8 cellular contexts compared by ENCODE assay signal in the genomic region with DNA sequence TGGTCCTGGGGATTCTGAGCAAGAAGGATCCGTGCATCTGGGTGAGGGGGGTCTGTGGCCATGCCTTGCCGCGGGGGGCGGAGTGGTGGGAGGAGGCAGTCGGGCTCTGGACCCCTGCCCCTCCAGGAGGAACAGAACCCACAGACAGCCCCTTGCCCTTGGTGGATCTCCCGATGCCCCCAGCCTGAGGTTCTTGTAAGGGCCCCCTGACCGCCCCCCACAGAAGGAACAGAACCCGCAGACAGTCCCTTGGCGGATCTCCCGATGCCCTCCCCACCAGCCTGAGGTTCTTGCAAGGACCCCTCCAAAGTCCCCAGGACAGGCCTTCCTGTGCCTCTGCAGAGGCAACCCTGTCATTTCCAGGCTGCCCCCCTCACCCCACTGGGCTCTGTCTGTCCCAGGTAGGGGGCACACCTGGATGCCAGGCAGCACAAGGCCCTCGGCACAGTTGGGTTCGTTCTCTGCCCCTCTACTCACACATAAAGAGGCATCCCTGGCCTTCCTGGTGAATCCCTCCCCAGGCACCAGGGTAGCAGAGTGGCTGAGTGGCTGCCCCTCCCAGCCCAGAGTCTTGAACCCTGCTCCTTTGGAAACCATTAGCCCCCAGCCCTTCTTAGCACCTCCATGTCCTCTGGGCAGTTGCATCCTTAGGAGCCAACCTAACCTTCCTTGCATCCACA. TPM values are rescaled to one million over a fixed set of nuclear protein-coding genes. Genes with fewer than 3 reads are reported as not detected.
DNase-seq lines count a peak whose midpoint lies in the region; ATAC-seq and TF ChIP-seq lines count a peak whose summit lies in the region.

No MANE protein-coding gene starts in this region.

- peak overlapping the region; percentile 63 for H3K4me3 Mint-ChIP-seq in WTC11

- H3K36me3 Mint-ChIP-seq in WTC11 = no peaks in the 10 kb centered on the region

- POLR2A ChIA-PET in WTC11 (lab: Charles Lee) = no interaction called here

- peak overlapping the region in 7 of 10 donors; percentile 86 to 97 (median 94) for H3K27ac ChIP-seq in heart right ventricle

- CTCF ChIA-PET in WTC11 (lab: Charles Lee) = interaction anchor here (1.4 to 2.1 kb wide), 3 partner anchors 17 to 287 kb away, joined by 5 to 12 read pairs (median 8); no protein-coding TSS in a partner anchor

- intact Hi-C loops in heart right ventricle (cut with DNase I) (loop anchor here in 8 of 10 donors (2.0 to 10.0 kb wide), 7 partner anchors 65 to 285 kb away; no protein-coding TSS in a partner anchor), sciatic nerve (cut with DNase I) (no loop called here)

- H3K4me3 ChIP-seq in heart right ventricle = peak overlapping the region in 9 of 10 donors; percentile 60 to 84 (median 71)

- TF ChIP-seq CTCF in WTC11 (IDR thresholded peaks at IDR 0.05) = no peak
- TF ChIP-seq CTCF in heart right ventricle (IDR thresholded peaks at IDR 0.05) = no peak

- peak overlapping the region; percentile 72; the same call in 1 of the 2 replicates for H3K9ac ChIP-seq in ES-I3 (ENCODE audit: low read depth, low read length)

- H3K27ac Mint-ChIP-seq in WTC11 = no peak overlapping the region

- H3K9me3 ChIP-seq in ES-I3 (ENCODE audit: control insufficient read depth, insufficient read depth, low read length) (no peaks in the 10 kb centered on the region), heart right ventricle (no peaks in the 10 kb centered on the region)

- H3K4me1 Mint-ChIP-seq in WTC11 = peaks cover 6% of the 10 kb centered on the region; the same call in 1 of the 2 replicates

- H3K4me1 ChIP-seq in ES-I3 (ENCODE audit: insufficient read depth, low read length) (no peaks in the 10 kb centered on the region; the same call in 1 of the 2 replicates), heart right ventricle (peaks cover 12 to 64% (median 34%) of the 10 kb centered on the region in 9 donors)

- peaks cover 33% of the 10 kb centered on the region for H3K27me3 Mint-ChIP-seq in WTC11 (ENCODE audit: low read depth)

- 72 to 82% methylated on average over 12 of the region's 12 CpGs for WGBS in heart right ventricle, 2 donors

- no peaks in the 10 kb centered on the region for H3K9me3 Mint-ChIP-seq in WTC11

- peaks cover 0 to 53% (median 27%) of the 10 kb centered on the region in 7 donors for H3K27me3 ChIP-seq in heart right ventricle

- no peaks in the 10 kb centered on the region for H3K36me3 ChIP-seq in ES-I3 (ENCODE audit: insufficient read depth, low read length)
- H3K36me3 ChIP-seq in heart right ventricle = no peaks in the 10 kb centered on the region

- ATAC-seq in WTC11 (no peak), heart right ventricle (no peak), sciatic nerve (no peak), HG03469 (IDR thresholded peaks at IDR 0.05; ENCODE audit: unreplicated experiment) (no peak)

- DNase-seq in WTC11 (ENCODE audit: low spot score) = no peak
- DNase-seq in heart right ventricle = no peak
- DNase-seq in sciatic nerve (ENCODE audit: low spot score) = peak; percentile 54
- DNase-seq in NCI-H2227 (lab: John Stamatoyannopoulos, UW; ENCODE audit: unreplicated experiment) = no peak
- DNase-seq in D341Med (ENCODE audit: low spot score) = no peak
- DNase-seq in stimulated activated CD4-positive, alpha-beta T cell treated with anti-CD3 and anti-CD28 coated beads, Interleukin-4, amount 100 ng/mL, for 4 hours = no peak

TF ChIP-seq in WTC11, 78 proteins besides CTCF, POLR2A, EP300 and RAD21 (continues in another document):
- no peak for TF ChIP-seq ZNF416 (CRISPR knock-in tag; IDR thresholded peaks at IDR 0.05)
- TF ChIP-seq ZBTB21 (CRISPR knock-in tag; IDR thresholded peaks at IDR 0.05; ENCODE audit: borderline replicate concordance) = no peak
- TF ChIP-seq ZNF396 (CRISPR knock-in tag; IDR thresholded peaks at IDR 0.05; ENCODE audit: borderline replicate concordance) = no peak
- TF ChIP-seq EMX1 (CRISPR knock-in tag; IDR thresholded peaks at IDR 0.05) = no peak
- TF ChIP-seq ESRRA (CRISPR knock-in tag; IDR thresholded peaks at IDR 0.05; ENCODE audit: borderline replicate concordance) = no peak
- TF ChIP-seq ZNF232 (CRISPR knock-in tag; IDR thresholded peaks at IDR 0.05) = no peak
- TF ChIP-seq, protein P1, sequence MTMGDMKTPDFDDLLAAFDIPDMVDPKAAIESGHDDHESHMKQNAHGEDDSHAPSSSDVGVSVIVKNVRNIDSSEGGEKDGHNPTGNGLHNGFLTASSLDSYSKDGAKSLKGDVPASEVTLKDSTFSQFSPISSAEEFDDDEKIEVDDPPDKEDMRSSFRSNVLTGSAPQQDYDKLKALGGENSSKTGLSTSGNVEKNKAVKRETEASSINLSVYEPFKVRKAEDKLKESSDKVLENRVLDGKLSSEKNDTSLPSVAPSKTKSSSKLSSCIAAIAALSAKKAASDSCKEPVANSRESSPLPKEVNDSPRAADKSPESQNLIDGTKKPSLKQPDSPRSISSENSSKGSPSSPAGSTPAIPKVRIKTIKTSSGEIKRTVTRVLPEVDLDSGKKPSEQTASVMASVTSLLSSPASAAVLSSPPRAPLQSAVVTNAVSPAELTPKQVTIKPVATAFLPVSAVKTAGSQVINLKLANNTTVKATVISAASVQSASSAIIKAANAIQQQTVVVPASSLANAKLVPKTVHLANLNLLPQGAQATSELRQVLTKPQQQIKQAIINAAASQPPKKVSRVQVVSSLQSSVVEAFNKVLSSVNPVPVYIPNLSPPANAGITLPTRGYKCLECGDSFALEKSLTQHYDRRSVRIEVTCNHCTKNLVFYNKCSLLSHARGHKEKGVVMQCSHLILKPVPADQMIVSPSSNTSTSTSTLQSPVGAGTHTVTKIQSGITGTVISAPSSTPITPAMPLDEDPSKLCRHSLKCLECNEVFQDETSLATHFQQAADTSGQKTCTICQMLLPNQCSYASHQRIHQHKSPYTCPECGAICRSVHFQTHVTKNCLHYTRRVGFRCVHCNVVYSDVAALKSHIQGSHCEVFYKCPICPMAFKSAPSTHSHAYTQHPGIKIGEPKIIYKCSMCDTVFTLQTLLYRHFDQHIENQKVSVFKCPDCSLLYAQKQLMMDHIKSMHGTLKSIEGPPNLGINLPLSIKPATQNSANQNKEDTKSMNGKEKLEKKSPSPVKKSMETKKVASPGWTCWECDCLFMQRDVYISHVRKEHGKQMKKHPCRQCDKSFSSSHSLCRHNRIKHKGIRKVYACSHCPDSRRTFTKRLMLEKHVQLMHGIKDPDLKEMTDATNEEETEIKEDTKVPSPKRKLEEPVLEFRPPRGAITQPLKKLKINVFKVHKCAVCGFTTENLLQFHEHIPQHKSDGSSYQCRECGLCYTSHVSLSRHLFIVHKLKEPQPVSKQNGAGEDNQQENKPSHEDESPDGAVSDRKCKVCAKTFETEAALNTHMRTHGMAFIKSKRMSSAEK (CRISPR knock-in tag; IDR thresholded peaks at IDR 0.05; ENCODE audit: borderline replicate concordance) = no peak
- TF ChIP-seq CBFB (CRISPR knock-in tag; IDR thresholded peaks at IDR 0.05; ENCODE audit: low read depth) = no peak
- TF ChIP-seq, protein P2, sequence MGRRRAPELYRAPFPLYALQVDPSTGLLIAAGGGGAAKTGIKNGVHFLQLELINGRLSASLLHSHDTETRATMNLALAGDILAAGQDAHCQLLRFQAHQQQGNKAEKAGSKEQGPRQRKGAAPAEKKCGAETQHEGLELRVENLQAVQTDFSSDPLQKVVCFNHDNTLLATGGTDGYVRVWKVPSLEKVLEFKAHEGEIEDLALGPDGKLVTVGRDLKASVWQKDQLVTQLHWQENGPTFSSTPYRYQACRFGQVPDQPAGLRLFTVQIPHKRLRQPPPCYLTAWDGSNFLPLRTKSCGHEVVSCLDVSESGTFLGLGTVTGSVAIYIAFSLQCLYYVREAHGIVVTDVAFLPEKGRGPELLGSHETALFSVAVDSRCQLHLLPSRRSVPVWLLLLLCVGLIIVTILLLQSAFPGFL (CRISPR knock-in tag; IDR thresholded peaks at IDR 0.05; ENCODE audit: borderline replicate concordance) = no peak
- TF ChIP-seq ELF4 (CRISPR knock-in tag; IDR thresholded peaks at IDR 0.05; ENCODE audit: low read depth) = no peak
- TF ChIP-seq HMGXB4 (CRISPR knock-in tag; IDR thresholded peaks at IDR 0.05) = no peak
- TF ChIP-seq SP1 (CRISPR knock-in tag; conservative IDR thresholded peaks at IDR 0.05) = no peak
- TF ChIP-seq ZNF512 (CRISPR knock-in tag; IDR thresholded peaks at IDR 0.05; ENCODE audit: borderline replicate concordance) = no peak
- TF ChIP-seq RORB (CRISPR knock-in tag; IDR thresholded peaks at IDR 0.05) = no peak
- TF ChIP-seq MAX (CRISPR knock-in tag; IDR thresholded peaks at IDR 0.05) = no peak

RNA-seq across cellular contexts. Expression of gene GPC1, which starts 1.9 kb away (rescaled TPM):
- total RNA-seq in WTC11 (2021) = 37.2 to 41.5 TPM (median 40.4 TPM) in 3 replicates
- 100 to 1,000 TPM; 161 to 287 (median 185) TPM for total RNA-seq in heart right ventricle
- polyA plus RNA-seq in heart right ventricle = 100 to 1,000 TPM; 104 to 156 TPM
- 85.4 TPM for total RNA-seq in sciatic nerve
